ENCODE assay signal across 21 cellular contexts in genomic region chr14:23248601-23249000, GRCh38. TPM values are rescaled to one million over a fixed set of nuclear protein-coding genes. Genes with fewer than 3 reads are reported as not detected.
DNase-seq lines count a peak whose midpoint lies in the region; TF ChIP-seq lines count a peak whose summit lies in the region.
"Had no signal": no experiment of that assay in that cellular context is flagged by ENCODE, and none has a peak within 500 bp of the region (broad histone marks: within the 10 kb centered on the region; RNA-seq: fewer than 3 reads in every experiment).

No MANE protein-coding gene starts in this region.

- H3K27ac ChIP-seq in WERI-Rb-1 (no peak overlapping the region), hepatocyte (no peak overlapping the region), Peyer's patch (no peak overlapping the region)
- H3K27ac ChIP-seq: SJSA1 had no signal

- H3K4me1 ChIP-seq in hepatocyte (ENCODE audit: insufficient read depth) (peaks cover 10% of the 10 kb centered on the region), Peyer's patch (no peaks in the 10 kb centered on the region)
- H3K4me1 ChIP-seq: BE2C, SJSA1 had no signal

- H2AFZ ChIP-seq in hepatocyte = no peak overlapping the region

- H3K9me2 ChIP-seq in hepatocyte (replicated peaks; ENCODE audit: insufficient read depth) = no peaks in the 10 kb centered on the region

- no peaks in the 10 kb centered on the region for H4K20me1 ChIP-seq in hepatocyte (ENCODE audit: insufficient read depth, poor library complexity, severe bottlenecking)

- WGBS in hepatocyte (ENCODE audit: low lambda C conversion rate, missing lambda C conversion rate) = 81% methylated on average over 7 of the region's 7 CpGs

- DNase-seq in GM04503 (ENCODE audit: low read depth) (peak; percentile 3), LHCN-M2 (ENCODE audit: low read depth) (peak; percentile 2), WERI-Rb-1 (peak; percentile 67), myocyte (ENCODE audit: low read depth) (peak; percentile 38), hepatocyte (ENCODE audit: low spot score) (no peak), Peyer's patch (no peak)
- no peak for DNase-seq in stimulated activated CD4-positive, alpha-beta T cell treated with anti-CD3 and anti-CD28 coated beads, Interleukin-1b, Interleukin-23, amount 100 ng/mL, for 48 hours
- DNase-seq: BE2C; CD4-positive, CD25-positive, alpha-beta regulatory T cell; DMS79; Karpas-422; NCI-H1092 treated with DMSO at 0.1 percent for 48 hours; NCI-H146; NCI-H2029; NCI-H2227 treated with DMSO at 0.1 percent for 48 hours; NCI-H510A treated with DMSO at 0.1 percent for 48 hours; NCI-H748 treated with DMSO at 0.1 percent for 48 hours had no signal

- TF ChIP-seq POLR2A in Peyer's patch (IDR thresholded peaks at IDR 0.05) = no peak

- H3K9me3 ChIP-seq in WERI-Rb-1 (ENCODE audit: severe bottlenecking) (no peaks in the 10 kb centered on the region), hepatocyte (ENCODE audit: low read depth) (no peaks in the 10 kb centered on the region), Peyer's patch (no peaks in the 10 kb centered on the region)
- H3K9me3 ChIP-seq: BE2C, SJSA1 had no signal

- H3K79me2 ChIP-seq in hepatocyte = no peaks in the 10 kb centered on the region

- H3K36me3 ChIP-seq in WERI-Rb-1 = no peaks in the 10 kb centered on the region
- H3K36me3 ChIP-seq in hepatocyte (replicated peaks; ENCODE audit: insufficient read depth, low read depth) = no peaks in the 10 kb centered on the region
- H3K36me3 ChIP-seq in Peyer's patch = no peaks in the 10 kb centered on the region
- H3K36me3 ChIP-seq: BE2C, SJSA1 had no signal

- H3K4me2 ChIP-seq in hepatocyte = no peak overlapping the region

- no peak overlapping the region for H3K4me3 ChIP-seq in WERI-Rb-1 (ENCODE audit: low read depth, low read length)
- no peak overlapping the region for H3K4me3 ChIP-seq in hepatocyte
- no peak overlapping the region for H3K4me3 ChIP-seq in Peyer's patch
- H3K4me3 ChIP-seq: GM12878, SJSA1 had no signal

- TF ChIP-seq CTCF in WERI-Rb-1 (IDR thresholded peaks at IDR 0.05; ENCODE audit: low read depth, low read length) (no peak), hepatocyte (IDR thresholded peaks at IDR 0.05; ENCODE audit: poor library complexity) (no peak), Peyer's patch (IDR thresholded peaks at IDR 0.05) (no peak)

- H3K27me3 ChIP-seq in WERI-Rb-1 (ENCODE audit: insufficient read depth, low read depth, severe bottlenecking) (no peaks in the 10 kb centered on the region), hepatocyte (no peaks in the 10 kb centered on the region), Peyer's patch (no peaks in the 10 kb centered on the region)
- H3K27me3 ChIP-seq: SJSA1 had no signal

RNA-seq across cellular contexts. Expression of gene RNF212B, which starts 10.9 kb away (rescaled TPM):
- not detected in 2 replicates for total RNA-seq in LHCN-M2 (2014; rRNA removed)
- polyA plus RNA-seq in LHCN-M2 (2012) = not detected
- not detected in 2 replicates for total RNA-seq in myocyte
- not detected for polyA plus RNA-seq in myocyte (2012)
- total RNA-seq in hepatocyte = 0.17 and 1.2 TPM in 2 replicates
- polyA plus RNA-seq in hepatocyte = 1.2 TPM in 1 of 2 replicates, not detected in the other
- total RNA-seq in Peyer's patch = not detected
- total RNA-seq: CD4-positive, CD25-positive, alpha-beta regulatory T cell; GM12878; OCI-LY7; SJSA1; T-helper 1 cell treated with Interleukin-12 subunit alpha and Interleukin-12 subunit beta and Interleukin-4 antibody, amounts not matched to agents 30 ng/mL and 1 ng/mL, for 36 hours had no signal
- polyA plus RNA-seq: CD4-positive, CD25-positive, alpha-beta regulatory T cell; GM12878 had no signal

RNA-seq across cellular contexts. Expression of gene HOMEZ, which starts 37.3 kb away (rescaled TPM):
- total RNA-seq in LHCN-M2 (2014; rRNA removed) = 5.7 and 7.1 TPM in 2 replicates
- polyA plus RNA-seq in LHCN-M2 (2012) = 6.1 TPM
- total RNA-seq in myocyte = 7.1 and 8.7 TPM in 2 replicates
- polyA plus RNA-seq in myocyte (2012) = 7.2 TPM
- total RNA-seq in hepatocyte = 8.2 and 9.4 TPM in 2 replicates
- polyA plus RNA-seq in hepatocyte = 6.3 and 11.2 TPM in 2 replicates
- 10 to 100 TPM; 10.5 to 23.9 (median 15.0) TPM for total RNA-seq in Peyer's patch

RNA-seq across cellular contexts. Expression of gene PPP1R3E, which starts 54.1 kb away (rescaled TPM):
- total RNA-seq in LHCN-M2 (2014; rRNA removed) (2.9 and 5.0 TPM in 2 replicates), myocyte (6.1 and 8.1 TPM in 2 replicates), hepatocyte (3.9 and 6.1 TPM in 2 replicates), Peyer's patch (10 to 100 TPM; 16.5 to 39.2 (median 21.4) TPM)
- 3.2 TPM for polyA plus RNA-seq in LHCN-M2 (2012)
- polyA plus RNA-seq in myocyte (2012) = 9.3 TPM
- polyA plus RNA-seq in hepatocyte = 4.6 and 4.8 TPM in 2 replicates

RNA-seq across cellular contexts. Expression of gene BCL2L2, which starts 58.0 kb away (rescaled TPM):
- total RNA-seq in LHCN-M2 (2014; rRNA removed) (17.3 and 20.4 TPM in 2 replicates), myocyte (19.4 and 22.0 TPM in 2 replicates), hepatocyte (20.8 and 26.4 TPM in 2 replicates), Peyer's patch (10 to 100 TPM; 29.9 to 43.1 (median 32.0) TPM)
- polyA plus RNA-seq in LHCN-M2 (2012) = 25.3 TPM
- polyA plus RNA-seq in myocyte (2012) = 49.1 TPM
- polyA plus RNA-seq in hepatocyte = 4.3 and 6.5 TPM in 2 replicates
- polyA plus RNA-seq: CD4-positive, CD25-positive, alpha-beta regulatory T cell had no signal

Comparison
In these comparisons a context has a peak if more than half of its experiments do, and no peak if none do; other contexts are left out.
1. DNase-seq: peak in GM04503 (single experiment), LHCN-M2 (single experiment), WERI-Rb-1 (single experiment) and myocyte (single experiment); none in hepatocyte (single experiment), Peyer's patch (0 of 3) and stimulated activated CD4-positive, alpha-beta T cell treated with anti-CD3 and anti-CD28 coated beads, Interleukin-1b, Interleukin-23, amount 100 ng/mL, for 48 hours (single experiment).